In the genomic region with DNA sequence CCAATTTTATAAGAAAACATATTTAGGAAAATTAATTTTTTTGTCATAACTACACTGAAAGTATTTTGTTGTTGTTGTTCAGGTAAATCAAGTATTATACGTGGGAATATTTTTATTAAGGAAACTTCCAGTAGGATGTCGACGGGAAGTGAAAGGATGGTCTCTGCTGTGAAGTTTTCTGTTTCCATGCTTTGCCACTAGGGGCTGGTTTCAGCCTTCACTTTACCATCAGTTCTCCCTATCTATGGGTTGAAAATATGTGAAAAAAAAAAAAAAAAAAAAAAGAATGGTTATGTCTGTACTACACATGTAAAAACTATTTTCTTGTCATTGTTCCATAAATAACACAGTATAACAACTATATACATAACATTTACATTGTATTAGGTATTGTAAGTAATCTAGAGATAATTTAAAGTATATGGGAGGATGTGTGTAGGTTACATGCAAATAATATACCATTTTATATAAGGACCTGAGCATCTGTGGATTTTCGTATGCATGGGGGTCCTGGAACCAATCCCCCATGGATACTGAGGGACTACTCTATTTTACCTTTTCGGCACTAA, we compare ENCODE assay signal across 8 cellular contexts.
DNase-seq lines count a peak whose midpoint lies in the region; ATAC-seq, FAIRE-seq and TF ChIP-seq lines count a peak whose summit lies in the region.

No MANE protein-coding gene starts in this region.

- no peak overlapping the region for H3K4me3 ChIP-seq in OCI-LY7 (ENCODE audit: low read depth, low read length, poor library complexity, severe bottlenecking)
- H3K4me3 ChIP-seq in stomach = no peak overlapping the region

- peaks cover 25% of the 10 kb centered on the region for H3K4me1 ChIP-seq in OCI-LY7 (ENCODE audit: insufficient read depth, low read length, poor library complexity, severe bottlenecking)
- peaks cover 16 to 28% (median 20%) of the 10 kb centered on the region in 4 donors for H3K4me1 ChIP-seq in stomach

- intact Hi-C loops in OCI-LY7 (cut with micrococcal nuclease; ENCODE audit: unreplicated experiment) (loop anchor here (5.0 kb wide), 1 partner anchor 136 kb away; a partner anchor contains a TSS), stomach (cut with DNase I; ENCODE audit: low total_unique reads) (no loop called here)

- H3K27me3 ChIP-seq in stomach = no peaks in the 10 kb centered on the region

- no peaks in the 10 kb centered on the region for H3K9me3 ChIP-seq in OCI-LY7 (ENCODE audit: low read length)
- H3K9me3 ChIP-seq in stomach = no peaks in the 10 kb centered on the region

- no peak for ATAC-seq in GM19395 (IDR thresholded peaks at IDR 0.05; ENCODE audit: unreplicated experiment)

- H3K79me2 ChIP-seq in OCI-LY7 (ENCODE audit: insufficient read depth, low read depth, low read length) = no peaks in the 10 kb centered on the region

- H4K20me1 ChIP-seq in OCI-LY7 (ENCODE audit: insufficient read depth, low read length) = no peaks in the 10 kb centered on the region

- POLR2A ChIA-PET in OCI-LY7 (lab: Charles Lee) = no interaction called here

- DNase-seq in GM12891 (ENCODE audit: insufficient read length, low spot score) (no peak), OCI-LY7 (ENCODE audit: low spot score) (peak; percentile 56), epidermal melanocyte (ENCODE audit: insufficient read length, low spot score) (peak; percentile 51), stomach (no peak), pons (ENCODE audit: low spot score) (no peak), NCI-H446 treated with DMSO at 0.1 percent for 48 hours (lab: John Stamatoyannopoulos, UW) (no peak), NCI-H345 (lab: John Stamatoyannopoulos, UW) (no peak)

- FAIRE-seq in GM12891 (lab: Jason Lieb, UNC) = no peak

- no peak overlapping the region for H2AFZ ChIP-seq in OCI-LY7 (ENCODE audit: low read length)

- CTCF ChIA-PET in OCI-LY7 (lab: Charles Lee; ENCODE audit: unreplicated experiment) = no interaction called here

- WGBS in stomach, 5 donors = 47 to 54% (median 50%) methylated on average over 5 of the region's 5 CpGs

- TF ChIP-seq POLR2A in GM12891 (IDR thresholded peaks at IDR 0.05; ENCODE audit: low read depth, low read length) (no peak), stomach (IDR thresholded peaks at IDR 0.05) (no peak)

- H3K36me3 ChIP-seq in OCI-LY7 (ENCODE audit: insufficient read depth, low read length) (no peaks in the 10 kb centered on the region), stomach (no peaks in the 10 kb centered on the region)

- TF ChIP-seq EP300 in stomach (IDR thresholded peaks at IDR 0.05) = no peak

- H3K9me2 ChIP-seq in OCI-LY7 (ENCODE audit: insufficient read depth, low read length) = no peaks in the 10 kb centered on the region

- no TSS peak for BruUV-seq in OCI-LY7 (replicated peaks; lab: Mats Ljungman, UMichigan)

- no peak overlapping the region for H3K4me2 ChIP-seq in OCI-LY7 (ENCODE audit: low read length)

- H3K27ac ChIP-seq in OCI-LY7 (ENCODE audit: low read depth, low read length, poor library complexity, severe bottlenecking) = no peak overlapping the region
- H3K27ac ChIP-seq in stomach = no peak overlapping the region

- TF ChIP-seq CTCF in OCI-LY7 (conservative IDR thresholded peaks at IDR 0.05; ENCODE audit: low read length) (peak; percentile 83), stomach (IDR thresholded peaks at IDR 0.05) (peak in 5 of 7 experiments; percentile 27 to 47 (median 41))

TF ChIP-seq in GM12891, 5 proteins besides CTCF, POLR2A, EP300 and RAD21:
- no peak for TF ChIP-seq POU2F2 (IDR thresholded peaks at IDR 0.05; ENCODE audit: low read depth, low read length)
- TF ChIP-seq SPI1 (IDR thresholded peaks at IDR 0.05; ENCODE audit: low read depth, low read length) = peak; percentile 12; the same call in 1 of the 2 replicates

Comparison
In these comparisons a context has a peak if more than half of its experiments do, and no peak if none do; other contexts are left out.
1. DNase-seq: peak in OCI-LY7 (single experiment) and epidermal melanocyte (single experiment); none in GM12891 (single experiment), stomach (single experiment), pons (single experiment), NCI-H446 treated with DMSO at 0.1 percent for 48 hours (single experiment) and NCI-H345 (single experiment).